In genomic region chr22:49788492-49788891, GRCh38 we compare ENCODE assay signal across 9 cellular contexts. TPM values are rescaled to one million over a fixed set of nuclear protein-coding genes. Genes with fewer than 3 reads are reported as not detected.
DNase-seq lines count a peak whose midpoint lies in the region; ATAC-seq and TF ChIP-seq lines count a peak whose summit lies in the region.
"Had no signal": no experiment of that assay in that cellular context is flagged by ENCODE, and none has a peak within 500 bp of the region (broad histone marks: within the 10 kb centered on the region; RNA-seq: fewer than 3 reads in every experiment).

No MANE protein-coding gene starts in this region.

- H3K9ac ChIP-seq in BLaER1 treated with 17β-estradiol and CSF1 and Interleukin-3, amounts not matched to agents 10 nM and 100 nM = peak overlapping the region; percentile 7 to 62 (median 49); a peak in 19 of 22 replicates
- H3K9ac ChIP-seq in neural progenitor cell = no peak overlapping the region

- H3F3A ChIP-seq in neural progenitor cell (ENCODE audit: low read depth) = no peaks in the 10 kb centered on the region

- H3K36me3 ChIP-seq in BLaER1 treated with 17β-estradiol and CSF1 and Interleukin-3, amounts not matched to agents 10 nM and 100 nM = peaks cover 85 to 100% (median 96%) of the 10 kb centered on the region in 11 experiments
- H3K36me3 ChIP-seq in neural progenitor cell = no peaks in the 10 kb centered on the region

- DNase-seq in T-helper 2 cell treated with Interferon-gamma antibody and Interleukin-4, amounts not matched to agents 5 μg/mL and 100 μg/mL, for 36 hours (ENCODE audit: low spot score) = no peak
- DNase-seq in fibroblast of mammary gland (ENCODE audit: low read depth) (peak; percentile 30), osteocyte (ENCODE audit: extremely low spot score, unreplicated experiment) (no peak), middle frontal gyrus (ENCODE audit: extremely low spot score, low spot score) (no peak), neural progenitor cell (ENCODE audit: low spot score) (no peak)
- DNase-seq in activated T-cell treated with anti-CD3 and anti-CD28 coated beads, Interleukin-2, amount 50 U/mL, for 4 hours = no peak
- DNase-seq: DMS53 had no signal

- H3K4me1 ChIP-seq in BLaER1 treated with 17β-estradiol and CSF1 and Interleukin-3, amounts not matched to agents 10 nM and 100 nM = peaks cover 32 to 74% (median 43%) of the 10 kb centered on the region in 10 experiments
- no peaks in the 10 kb centered on the region for H3K4me1 ChIP-seq in neural progenitor cell

- H3K4me3 ChIP-seq in BLaER1 treated with 17β-estradiol and CSF1 and Interleukin-3, amounts not matched to agents 10 nM and 100 nM = no peak overlapping the region
- H3K4me3 ChIP-seq in fibroblast of mammary gland (ENCODE audit: control insufficient read depth, low read depth, low read length) (no peak overlapping the region), neural progenitor cell (no peak overlapping the region)

- H3K4me3 Mint-ChIP-seq in T-helper 2 cell treated with Interferon-gamma antibody and Interleukin-4, amounts not matched to agents 5 μg/mL and 100 μg/mL, for 36 hours = peak overlapping the region; percentile 68
- H3K4me3 Mint-ChIP-seq in osteocyte (ENCODE audit: unreplicated experiment) (no peak overlapping the region), neural progenitor cell (no peak overlapping the region)
- H3K4me3 Mint-ChIP-seq in activated T-cell treated with anti-CD3 and anti-CD28 coated beads, Interleukin-2, amount 50 U/mL, for 4 hours = no peak overlapping the region

- H3K36me3 Mint-ChIP-seq in T-helper 2 cell treated with Interferon-gamma antibody and Interleukin-4, amounts not matched to agents 5 μg/mL and 100 μg/mL, for 36 hours (ENCODE audit: low read depth) = peaks cover 44% of the 10 kb centered on the region
- H3K36me3 Mint-ChIP-seq in osteocyte (ENCODE audit: unreplicated experiment) (peaks cover 42% of the 10 kb centered on the region), neural progenitor cell (peaks cover 28% of the 10 kb centered on the region)
- H3K36me3 Mint-ChIP-seq in activated T-cell treated with anti-CD3 and anti-CD28 coated beads, Interleukin-2, amount 50 U/mL, for 4 hours (ENCODE audit: insufficient read depth) = peaks cover 32% of the 10 kb centered on the region

- H3K27ac ChIP-seq in BLaER1 treated with 17β-estradiol and CSF1 and Interleukin-3, amounts not matched to agents 10 nM and 100 nM = peak overlapping the region; percentile 27 to 71 (median 61); a peak in 21 of 22 replicates
- no peak overlapping the region for H3K27ac ChIP-seq in neural progenitor cell

- H3K27me3 Mint-ChIP-seq in T-helper 2 cell treated with Interferon-gamma antibody and Interleukin-4, amounts not matched to agents 5 μg/mL and 100 μg/mL, for 36 hours (ENCODE audit: low read depth) = no peaks in the 10 kb centered on the region
- H3K27me3 Mint-ChIP-seq in osteocyte (ENCODE audit: unreplicated experiment) (no peaks in the 10 kb centered on the region), neural progenitor cell (ENCODE audit: insufficient read depth, low read depth) (peaks cover 2% of the 10 kb centered on the region)
- no peaks in the 10 kb centered on the region for H3K27me3 Mint-ChIP-seq in activated T-cell treated with anti-CD3 and anti-CD28 coated beads, Interleukin-2, amount 50 U/mL, for 4 hours (ENCODE audit: low read depth)

- no peak for ATAC-seq in HG03108 (IDR thresholded peaks at IDR 0.05; ENCODE audit: unreplicated experiment)
- ATAC-seq in activated T-cell treated with anti-CD3 and anti-CD28 coated beads, Interleukin-2, amount 50 U/mL, for 4 hours = no peak

- peak overlapping the region; percentile 79 for H3K27ac Mint-ChIP-seq in T-helper 2 cell treated with Interferon-gamma antibody and Interleukin-4, amounts not matched to agents 5 μg/mL and 100 μg/mL, for 36 hours
- H3K27ac Mint-ChIP-seq in osteocyte (ENCODE audit: unreplicated experiment) (peak overlapping the region; percentile 54), neural progenitor cell (no peak overlapping the region)

- H3K9me3 ChIP-seq in BLaER1 treated with 17β-estradiol and CSF1 and Interleukin-3, amounts not matched to agents 10 nM and 100 nM (replicated peaks in 1 of 11) = no peaks in the 10 kb centered on the region
- H3K9me3 ChIP-seq in neural progenitor cell (ENCODE audit: low read depth) = no peaks in the 10 kb centered on the region

- peaks cover 99% of the 10 kb centered on the region for H3K79me2 ChIP-seq in neural progenitor cell (ENCODE audit: low read depth)

- peaks cover 98 to 100% (median 100%) of the 10 kb centered on the region in 11 experiments for H4K20me1 ChIP-seq in BLaER1 treated with 17β-estradiol and CSF1 and Interleukin-3, amounts not matched to agents 10 nM and 100 nM
- H4K20me1 ChIP-seq in neural progenitor cell (ENCODE audit: low read depth) = peaks cover 98% of the 10 kb centered on the region

- H3K27me3 ChIP-seq in BLaER1 treated with 17β-estradiol and CSF1 and Interleukin-3, amounts not matched to agents 10 nM and 100 nM = no peaks in the 10 kb centered on the region
- no peaks in the 10 kb centered on the region for H3K27me3 ChIP-seq in neural progenitor cell

- peaks cover 39% of the 10 kb centered on the region for H3K4me1 Mint-ChIP-seq in T-helper 2 cell treated with Interferon-gamma antibody and Interleukin-4, amounts not matched to agents 5 μg/mL and 100 μg/mL, for 36 hours (ENCODE audit: low read depth)
- H3K4me1 Mint-ChIP-seq in osteocyte (ENCODE audit: unreplicated experiment) = peaks cover 37% of the 10 kb centered on the region
- H3K4me1 Mint-ChIP-seq in neural progenitor cell = peaks cover 7% of the 10 kb centered on the region
- H3K4me1 Mint-ChIP-seq in activated T-cell treated with anti-CD3 and anti-CD28 coated beads, Interleukin-2, amount 50 U/mL, for 4 hours (ENCODE audit: low read depth) = peaks cover 53% of the 10 kb centered on the region

- H3K4me2 ChIP-seq in BLaER1 treated with 17β-estradiol and CSF1 and Interleukin-3, amounts not matched to agents 10 nM and 100 nM = peak overlapping the region; percentile 44 to 92 (median 83)
- H3K4me2 ChIP-seq in neural progenitor cell = no peak overlapping the region

- no peaks in the 10 kb centered on the region for H3K9me3 Mint-ChIP-seq in T-helper 2 cell treated with Interferon-gamma antibody and Interleukin-4, amounts not matched to agents 5 μg/mL and 100 μg/mL, for 36 hours
- H3K9me3 Mint-ChIP-seq in osteocyte (ENCODE audit: unreplicated experiment) = no peaks in the 10 kb centered on the region
- no peaks in the 10 kb centered on the region for H3K9me3 Mint-ChIP-seq in neural progenitor cell
- H3K9me3 Mint-ChIP-seq in activated T-cell treated with anti-CD3 and anti-CD28 coated beads, Interleukin-2, amount 50 U/mL, for 4 hours = no peaks in the 10 kb centered on the region

- TF ChIP-seq CTCF in fibroblast of mammary gland (conservative IDR thresholded peaks at IDR 0.05; ENCODE audit: control insufficient read depth, insufficient read depth, low read depth, low read length) (no peak), osteocyte (IDR thresholded peaks at IDR 0.05) (no peak), neural progenitor cell (IDR thresholded peaks at IDR 0.05) (no peak)

- H2AFZ ChIP-seq in neural progenitor cell (replicated peaks) = no peak overlapping the region

RNA-seq across cellular contexts. Expression of gene BRD1, which starts 39.2 kb away (rescaled TPM):
- total RNA-seq in osteocyte (34.3 and 40.6 TPM in 2 replicates), neural progenitor cell (ENCODE audit: low replicate concordance) (31.2 and 46.7 TPM in 2 replicates)
- total RNA-seq in activated T-cell treated with anti-CD3 and anti-CD28 coated beads, Interleukin-2, amount 50 U/mL, for 4 hours = 10 to 100 TPM; 26.8 to 34.9 (median 32.3) TPM
